In the genomic region with DNA sequence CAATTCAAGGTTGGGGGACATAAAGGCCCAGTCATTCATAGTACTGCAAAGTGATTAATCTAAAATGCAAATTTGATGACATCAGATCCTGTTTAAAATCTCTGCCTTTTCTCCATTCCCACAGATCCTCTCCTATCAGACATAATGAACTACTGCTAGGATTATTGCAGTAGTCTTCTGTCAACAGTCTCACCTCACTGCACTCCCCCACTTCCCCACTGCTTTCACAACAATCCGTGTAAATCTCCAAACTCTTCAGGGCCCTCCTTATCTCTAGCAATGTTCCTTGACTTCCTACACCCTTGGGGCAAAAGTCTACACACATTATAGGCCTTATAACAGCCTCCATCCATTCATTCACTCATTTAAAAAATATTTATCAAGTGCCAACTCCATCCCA, we compare ENCODE assay signal across 24 cellular contexts.
"Had no signal": no experiment of that assay in that cellular context is flagged by ENCODE, and none has a peak within 500 bp of the region (broad histone marks: within the 10 kb centered on the region; RNA-seq: fewer than 3 reads in every experiment).

No MANE protein-coding gene starts in this region.

- H3K9ac ChIP-seq: neural progenitor cell, parathyroid adenoma had no signal

- H2AFZ ChIP-seq: neural progenitor cell, parathyroid adenoma had no signal

- H3K4me3 ChIP-seq: colonic mucosa, gastrocnemius medialis, lung, neural progenitor cell, prostate gland, right atrium auricular region, smooth muscle cell, suprapubic skin, transverse colon had no signal

- H3K36me3 Mint-ChIP-seq: natural killer cell, neural progenitor cell had no signal

- H3K9me3 ChIP-seq: colonic mucosa, gastrocnemius medialis, prostate gland, right atrium auricular region, suprapubic skin, transverse colon had no signal

- H3K4me1 ChIP-seq: colonic mucosa, gastrocnemius medialis, neural progenitor cell, prostate gland, right atrium auricular region, transverse colon had no signal

- H3K36me3 ChIP-seq: colonic mucosa, gastrocnemius medialis, neural progenitor cell, prostate gland, right atrium auricular region, suprapubic skin, transverse colon had no signal

- H3K9me3 Mint-ChIP-seq: dendritic cell treated with granulocyte-macrophage colony-stimulating factor and Interleukin-4, amounts not matched to agents 40 ng/mL and 50 ng/mL, for 4 days; endodermal cell; natural killer cell had no signal

- DNase-seq: colonic mucosa; effector CD8-positive, alpha-beta T cell; endodermal cell; foreskin fibroblast; gastrocnemius medialis; left ventricle myocardium superior; natural killer cell; stimulated activated CD4-positive, alpha-beta T cell treated with anti-CD3 and anti-CD28 coated beads, Interleukin-12 subunit alpha, Interleukin-12 subunit beta, amount 100 ng/mL, for 4 hours; stimulated activated CD4-positive, alpha-beta T cell treated with anti-CD3 and anti-CD28 coated beads, Interleukin-4, amount 100 ng/mL, for 4 hours; transverse colon had no signal

- H3K4me2 ChIP-seq: neural progenitor cell, smooth muscle cell had no signal

- H3K27ac ChIP-seq: colonic mucosa, epithelial cell of prostate, gastrocnemius medialis, neural progenitor cell, parathyroid adenoma, prostate gland, right atrium auricular region, suprapubic skin, transverse colon had no signal

- H3K27me3 ChIP-seq: colonic mucosa, gastrocnemius medialis, neural progenitor cell, right atrium auricular region, suprapubic skin, transverse colon had no signal

- H3K27me3 Mint-ChIP-seq: dendritic cell treated with granulocyte-macrophage colony-stimulating factor and Interleukin-4, amounts not matched to agents 40 ng/mL and 50 ng/mL, for 4 days; stimulated activated memory B cell treated with anti-CD40 and anti-IgM and Interleukin-4, amounts not matched to agents 10 μg/mL and 1 μg/mL and 100 μg/mL, for 72 hours had no signal

- H3K4me1 Mint-ChIP-seq: memory B cell; natural killer cell; stimulated activated memory B cell treated with anti-CD40 and anti-IgM and Interleukin-4, amounts not matched to agents 10 μg/mL and 1 μg/mL and 100 μg/mL, for 72 hours had no signal

- ATAC-seq: esophagus mucosa; gastrocnemius medialis; left ventricle myocardium superior; natural killer cell; sciatic nerve; stimulated activated memory B cell treated with anti-CD40 and anti-IgM and Interleukin-4, amounts not matched to agents 10 μg/mL and 1 μg/mL and 100 μg/mL, for 72 hours had no signal

- H3K4me3 Mint-ChIP-seq: dendritic cell treated with granulocyte-macrophage colony-stimulating factor and Interleukin-4, amounts not matched to agents 40 ng/mL and 50 ng/mL, for 4 days; endodermal cell; memory B cell; natural killer cell; neural progenitor cell; stimulated activated memory B cell treated with anti-CD40 and anti-IgM and Interleukin-4, amounts not matched to agents 10 μg/mL and 1 μg/mL and 100 μg/mL, for 72 hours; stimulated activated naive CD8-positive, alpha-beta T cell treated with anti-CD3 and anti-CD28 coated beads, Interleukin-15, Interleukin-2, amounts not matched to agents 100 ng/mL and 50 ng/mL, for 24 hours had no signal
